ENCODE assay signal across 12 cellular contexts in genomic region chr20:64055893-64056638, GRCh38. TPM values are rescaled to one million over a fixed set of nuclear protein-coding genes. Genes with fewer than 3 reads are reported as not detected.
DNase-seq lines count a peak whose midpoint lies in the region; ATAC-seq and TF ChIP-seq lines count a peak whose summit lies in the region.
"Had no signal": no experiment of that assay in that cellular context is flagged by ENCODE, and none has a peak within 500 bp of the region (broad histone marks: within the 10 kb centered on the region; RNA-seq: fewer than 3 reads in every experiment).

No MANE protein-coding gene starts in this region.

- DNase-seq in NB4 (ENCODE audit: low read depth) (peak; percentile 50), esophagus squamous epithelium (lab: John Stamatoyannopoulos, UW) (no peak), smooth muscle cell (lab: John Stamatoyannopoulos, UW; ENCODE audit: unreplicated experiment) (no peak)
- no peak for DNase-seq in activated T-cell treated with anti-CD3 and anti-CD28 coated beads, Interleukin-2, amount 50 U/mL, for 1 hour
- DNase-seq in stimulated activated CD4-positive, alpha-beta T cell treated with anti-CD3 and anti-CD28 coated beads, Interleukin-12 subunit alpha, Interleukin-12 subunit beta, amount 100 ng/mL, for 4 hours = no peak
- DNase-seq: amniotic stem cell; GDM1; NCI-H510A treated with DMSO at 0.1 percent for 48 hours; pancreas; stimulated activated naive B cell treated with anti-CD40 and anti-IgM and Interleukin-4, amounts not matched to agents 10 μg/mL and 1 μg/mL and 100 μg/mL, for 72 hours had no signal

- H3K27me3 ChIP-seq in esophagus squamous epithelium (peaks cover 0 to 62% (median 2%) of the 10 kb centered on the region in 4 donors), smooth muscle cell (ENCODE audit: low read depth) (no peaks in the 10 kb centered on the region)
- H3K27me3 ChIP-seq: pancreas had no signal

- H3K27ac ChIP-seq in esophagus squamous epithelium (peak overlapping the region; percentile 24 to 83 (median 70)), smooth muscle cell (ENCODE audit: low read depth) (peak overlapping the region; percentile 47)
- H3K27ac ChIP-seq: HL-60, pancreas had no signal

- H3K9me3 ChIP-seq in esophagus squamous epithelium (no peaks in the 10 kb centered on the region), smooth muscle cell (replicated peaks; ENCODE audit: low read depth) (no peaks in the 10 kb centered on the region)
- H3K9me3 ChIP-seq: pancreas had no signal

- H2AFZ ChIP-seq in smooth muscle cell (ENCODE audit: low read depth) = no peak overlapping the region

- intact Hi-C loops in esophagus squamous epithelium (cut with DNase I) = no loop called here

- no peak overlapping the region for H3K9ac ChIP-seq in smooth muscle cell (ENCODE audit: low read depth)

- H3K4me1 ChIP-seq in esophagus squamous epithelium = peaks cover 29 to 69% (median 43%) of the 10 kb centered on the region in 3 donors
- H3K4me1 ChIP-seq in smooth muscle cell (ENCODE audit: low read depth) = no peaks in the 10 kb centered on the region
- H3K4me1 ChIP-seq: pancreas had no signal

- H3K36me3 ChIP-seq in esophagus squamous epithelium = no peaks in the 10 kb centered on the region
- H3K36me3 ChIP-seq in smooth muscle cell (ENCODE audit: low read depth) = no peaks in the 10 kb centered on the region
- H3K36me3 ChIP-seq: pancreas had no signal

- no peak for ATAC-seq in HG02840 (IDR thresholded peaks at IDR 0.05; ENCODE audit: low FRiP score, unreplicated experiment)

- H3K4me3 ChIP-seq in NB4 (ENCODE audit: low read depth, low read length) (no peak overlapping the region), esophagus squamous epithelium (peak overlapping the region in 1 of 4 donors; percentile 49), smooth muscle cell (no peak overlapping the region)
- H3K4me3 ChIP-seq: pancreas had no signal

- H3F3A ChIP-seq in smooth muscle cell (ENCODE audit: low read depth) = peaks cover 11% of the 10 kb centered on the region

- TF ChIP-seq POLR2A in NB4 (IDR thresholded peaks at IDR 0.05; ENCODE audit: extremely low read depth, insufficient read length) = no peak
- no peak for TF ChIP-seq POLR2A in esophagus squamous epithelium (IDR thresholded peaks at IDR 0.05)

- H4K20me1 ChIP-seq in smooth muscle cell (ENCODE audit: low read depth) = no peaks in the 10 kb centered on the region

- H3K79me2 ChIP-seq in smooth muscle cell (ENCODE audit: low read depth) = no peaks in the 10 kb centered on the region

- 75% methylated on average over 7 of the region's 22 CpGs; no CpG with 5 or more reads in 1 of the 2 donors for WGBS in esophagus squamous epithelium, 2 donors
- 40% methylated on average over 12 of the region's 22 CpGs for WGBS in smooth muscle cell (ENCODE audit: low lambda C conversion rate)

- no peak for TF ChIP-seq CTCF in NB4 (IDR thresholded peaks at IDR 0.05; ENCODE audit: low read depth, low read length)
- TF ChIP-seq CTCF in esophagus squamous epithelium (IDR thresholded peaks at IDR 0.05) = peak in 2 of 6 experiments; percentile 6 to 10
- TF ChIP-seq CTCF in smooth muscle cell (IDR thresholded peaks at IDR 0.05; ENCODE audit: borderline replicate concordance, insufficient read depth, poor library complexity, severe bottlenecking) = no peak

- peak overlapping the region; percentile 57 for H3K4me2 ChIP-seq in smooth muscle cell

RNA-seq across cellular contexts. Expression of gene SOX18, which starts 6.6 kb away (rescaled TPM):
- total RNA-seq in esophagus squamous epithelium = 1 to 10 TPM; 1.3 to 4.5 (median 3.9) TPM
- total RNA-seq in smooth muscle cell = 0.54 and 2.9 TPM in 2 replicates
- 9.7 and 11.3 TPM in 2 replicates for polyA plus RNA-seq in smooth muscle cell

RNA-seq across cellular contexts. Expression of gene TCEA2, which starts 6.9 kb away (rescaled TPM):
- total RNA-seq in esophagus squamous epithelium = 10 to 100 TPM in 2 of 4 donors, 1 to 10 TPM in 2; 1.8 to 25.2 (median 8.9) TPM
- 24.9 and 41.0 TPM in 2 replicates for total RNA-seq in smooth muscle cell
- polyA plus RNA-seq in smooth muscle cell = 83.4 and 89.5 TPM in 2 replicates

RNA-seq across cellular contexts. Expression of gene C20orf204, which starts 20.1 kb away (rescaled TPM):
- under 1 TPM in 3 of 4 donors, not detected in 1; 0.26 to 0.57 (median 0.57) TPM for total RNA-seq in esophagus squamous epithelium
- total RNA-seq in smooth muscle cell = 0.09 and 2.0 TPM in 2 replicates
- polyA plus RNA-seq in smooth muscle cell = 0.87 and 5.2 TPM in 2 replicates

RNA-seq across cellular contexts. Expression of gene RGS19, which starts 23.3 kb away (rescaled TPM):
- total RNA-seq in esophagus squamous epithelium (10 to 100 TPM in 3 of 4 donors, 1 to 10 TPM in 1; 7.4 to 14.4 (median 11.0) TPM), smooth muscle cell (14.9 and 17.4 TPM in 2 replicates)
- polyA plus RNA-seq in smooth muscle cell = 24.6 and 25.4 TPM in 2 replicates

RNA-seq across cellular contexts. Expression of gene OPRL1, which starts 23.8 kb away (rescaled TPM):
- under 1 TPM in 3 of 4 donors, not detected in 1; 0.34 to 0.91 (median 0.76) TPM for total RNA-seq in esophagus squamous epithelium
- total RNA-seq in smooth muscle cell = 2.9 and 6.4 TPM in 2 replicates
- 3.1 and 4.3 TPM in 2 replicates for polyA plus RNA-seq in smooth muscle cell
